ENCODE assay signal across 12 cellular contexts in the genomic region with DNA sequence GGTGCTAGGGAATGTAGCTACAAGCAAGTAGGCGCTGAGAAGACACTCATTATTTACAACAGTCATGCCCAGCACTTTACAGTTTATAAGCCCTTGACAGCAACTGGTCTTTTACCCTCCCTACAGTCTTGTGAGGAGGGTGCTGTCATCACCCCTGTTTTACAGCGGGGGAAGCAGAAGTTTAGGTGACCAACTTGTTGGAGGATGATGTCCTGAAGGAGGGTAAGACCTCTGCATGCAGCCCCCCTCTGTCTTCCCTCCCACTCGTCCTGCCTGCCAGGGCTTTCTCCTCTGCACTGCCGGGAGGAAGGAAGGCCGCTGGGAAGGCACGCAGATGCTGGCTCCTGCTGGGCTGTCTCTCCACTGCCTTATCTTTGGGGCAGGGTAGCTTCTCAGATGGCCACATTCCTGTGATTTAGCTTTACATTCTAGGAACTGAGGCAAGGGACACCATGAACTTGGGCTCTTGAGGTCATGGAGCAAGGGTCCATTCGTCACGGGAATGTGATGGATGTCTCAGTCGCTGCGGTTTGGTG. TPM values are rescaled to one million over a fixed set of nuclear protein-coding genes. Genes with fewer than 3 reads are reported as not detected.
DNase-seq lines count a peak whose midpoint lies in the region; ATAC-seq, FAIRE-seq and TF ChIP-seq lines count a peak whose summit lies in the region.
"Had no signal": no experiment of that assay in that cellular context is flagged by ENCODE, and none has a peak within 500 bp of the region (broad histone marks: within the 10 kb centered on the region; RNA-seq: fewer than 3 reads in every experiment).

No MANE protein-coding gene starts in this region.

- no peak for FAIRE-seq in pancreas (lab: Jason Lieb, UNC)
- FAIRE-seq: islet of Langerhans had no signal

- peak overlapping the region; percentile 61 to 97 (median 86) for H3K27ac ChIP-seq in pancreas

- no peak for ATAC-seq in activated CD8-positive, alpha-beta T cell treated with anti-CD3 and anti-CD28 coated beads for 36 hours
- ATAC-seq in pancreas (peak; percentile 32 to 50 (median 43)), GM21786 (IDR thresholded peaks at IDR 0.05; ENCODE audit: unreplicated experiment) (no peak)

- H3K9me3 ChIP-seq in pancreas = no peaks in the 10 kb centered on the region

- POLR2A ChIA-PET in activated CD8-positive, alpha-beta T cell treated with anti-CD3 and anti-CD28 coated beads for 36 hours (lab: Charles Lee) = no interaction called here

- H3K4me3 ChIP-seq in foreskin fibroblast (ENCODE audit: low read depth in 1 of 2, low read length in 2 of 2) = peak overlapping the region; percentile 71 to 75
- H3K4me3 ChIP-seq in pancreas = peak overlapping the region; percentile 16 to 72 (median 70)

- peak; percentile 60 for DNase-seq in AG20443 (ENCODE audit: low spot score)
- DNase-seq in activated CD8-positive, alpha-beta T cell treated with anti-CD3 and anti-CD28 coated beads for 36 hours = no peak
- DNase-seq in foreskin fibroblast = peak; percentile 42 to 69
- DNase-seq in pancreas = peak in 4 of 6 donors; percentile 30 to 63 (median 42)
- DNase-seq in DMS 273 (lab: John Stamatoyannopoulos, UW; ENCODE audit: unreplicated experiment) = no peak
- DNase-seq in NCI-H526 treated with DMSO at 0.1 percent for 48 hours (lab: John Stamatoyannopoulos, UW) = no peak
- no peak for DNase-seq in cerebellum (ENCODE audit: low spot score)
- DNase-seq: activated CD4-positive, alpha-beta T cell treated with anti-CD3 and anti-CD28 coated beads, Interleukin-2, amount 50 U/mL, for 4 hours; GDM1; NCI-H1694 treated with DMSO at 0.1 percent for 48 hours had no signal

- H3K4me1 Mint-ChIP-seq in activated CD8-positive, alpha-beta T cell treated with anti-CD3 and anti-CD28 coated beads for 36 hours (ENCODE audit: low read depth) = peaks cover 39% of the 10 kb centered on the region

- intact Hi-C loops in activated CD8-positive, alpha-beta T cell treated with anti-CD3 and anti-CD28 coated beads for 36 hours (cut with micrococcal nuclease) = no loop called here
- intact Hi-C loops in pancreas (cut with DNase I) = loop anchor here in 1 of 3 donors (10.0 kb wide), 1 partner anchor 119 kb away; no protein-coding TSS in a partner anchor

- WGBS in pancreas, 2 donors = 11 to 13% methylated on average over 10 of the region's 10 CpGs

- peaks cover 0 to 21% (median 4%) of the 10 kb centered on the region in 3 donors for H3K4me1 ChIP-seq in pancreas

- no peaks in the 10 kb centered on the region for H3K27me3 ChIP-seq in pancreas

- peak overlapping the region; percentile 39 for H3K4me3 Mint-ChIP-seq in activated CD8-positive, alpha-beta T cell treated with anti-CD3 and anti-CD28 coated beads for 36 hours

- peaks cover 31% of the 10 kb centered on the region for H3K36me3 Mint-ChIP-seq in activated CD8-positive, alpha-beta T cell treated with anti-CD3 and anti-CD28 coated beads for 36 hours (ENCODE audit: low read depth)

- no peak for TF ChIP-seq CTCF in activated CD8-positive, alpha-beta T cell treated with anti-CD3 and anti-CD28 coated beads for 36 hours (IDR thresholded peaks at IDR 0.05)
- no peak for TF ChIP-seq CTCF in foreskin fibroblast (IDR thresholded peaks at IDR 0.05; ENCODE audit: low read depth, low read length)
- TF ChIP-seq CTCF in pancreas (IDR thresholded peaks at IDR 0.05) = no peak

- H3K27me3 Mint-ChIP-seq in activated CD8-positive, alpha-beta T cell treated with anti-CD3 and anti-CD28 coated beads for 36 hours = peaks cover 28% of the 10 kb centered on the region

- H3K9me3 Mint-ChIP-seq in activated CD8-positive, alpha-beta T cell treated with anti-CD3 and anti-CD28 coated beads for 36 hours = peaks cover 49% of the 10 kb centered on the region

- CTCF ChIA-PET in activated CD8-positive, alpha-beta T cell treated with anti-CD3 and anti-CD28 coated beads for 36 hours (lab: Charles Lee) = interaction anchor here (0.7 to 1.1 kb wide), 2 partner anchors 23 to 106 kb away, joined by 3 read pairs; no protein-coding TSS in a partner anchor

- no peak overlapping the region for H3K27ac Mint-ChIP-seq in activated CD8-positive, alpha-beta T cell treated with anti-CD3 and anti-CD28 coated beads for 36 hours

- H3K36me3 ChIP-seq in pancreas = no peaks in the 10 kb centered on the region

RNA-seq across cellular contexts. Expression of a gene that starts 1.0 kb away (rescaled TPM):
- total RNA-seq in activated CD8-positive, alpha-beta T cell treated with anti-CD3 and anti-CD28 coated beads for 36 hours = under 1 TPM; 0.63 to 0.68 TPM
- 10 to 100 TPM; 17.1 to 74.5 (median 29.3) TPM for total RNA-seq in pancreas
- 10 to 100 TPM; 22.1 to 29.1 TPM for polyA plus RNA-seq in pancreas
- 1.5 TPM for total RNA-seq in cerebellum

RNA-seq across cellular contexts. Expression of a gene that starts 43.3 kb away (rescaled TPM):
- total RNA-seq in activated CD8-positive, alpha-beta T cell treated with anti-CD3 and anti-CD28 coated beads for 36 hours = not detected
- total RNA-seq in pancreas (1 to 10 TPM in 1 of 6 donors, under 1 TPM in 5; 0.12 to 1.2 (median 0.32) TPM), cerebellum (0.73 TPM)
- polyA plus RNA-seq in pancreas = under 1 TPM; 0.30 to 0.47 TPM

Comparison
In these comparisons a context has a peak if more than half of its experiments do, and no peak if none do; other contexts are left out.
1. DNase-seq: peak in AG20443 (single experiment), foreskin fibroblast (2 of 2) and pancreas (4 of 6); none in activated CD8-positive, alpha-beta T cell treated with anti-CD3 and anti-CD28 coated beads for 36 hours (single experiment), DMS 273 (single experiment), NCI-H526 treated with DMSO at 0.1 percent for 48 hours (single experiment) and cerebellum (single experiment).
2. ATAC-seq: peak in pancreas (4 of 4); none in activated CD8-positive, alpha-beta T cell treated with anti-CD3 and anti-CD28 coated beads for 36 hours (single experiment) and GM21786 (single experiment).